14 cellular contexts compared by ENCODE assay signal in the genomic region with DNA sequence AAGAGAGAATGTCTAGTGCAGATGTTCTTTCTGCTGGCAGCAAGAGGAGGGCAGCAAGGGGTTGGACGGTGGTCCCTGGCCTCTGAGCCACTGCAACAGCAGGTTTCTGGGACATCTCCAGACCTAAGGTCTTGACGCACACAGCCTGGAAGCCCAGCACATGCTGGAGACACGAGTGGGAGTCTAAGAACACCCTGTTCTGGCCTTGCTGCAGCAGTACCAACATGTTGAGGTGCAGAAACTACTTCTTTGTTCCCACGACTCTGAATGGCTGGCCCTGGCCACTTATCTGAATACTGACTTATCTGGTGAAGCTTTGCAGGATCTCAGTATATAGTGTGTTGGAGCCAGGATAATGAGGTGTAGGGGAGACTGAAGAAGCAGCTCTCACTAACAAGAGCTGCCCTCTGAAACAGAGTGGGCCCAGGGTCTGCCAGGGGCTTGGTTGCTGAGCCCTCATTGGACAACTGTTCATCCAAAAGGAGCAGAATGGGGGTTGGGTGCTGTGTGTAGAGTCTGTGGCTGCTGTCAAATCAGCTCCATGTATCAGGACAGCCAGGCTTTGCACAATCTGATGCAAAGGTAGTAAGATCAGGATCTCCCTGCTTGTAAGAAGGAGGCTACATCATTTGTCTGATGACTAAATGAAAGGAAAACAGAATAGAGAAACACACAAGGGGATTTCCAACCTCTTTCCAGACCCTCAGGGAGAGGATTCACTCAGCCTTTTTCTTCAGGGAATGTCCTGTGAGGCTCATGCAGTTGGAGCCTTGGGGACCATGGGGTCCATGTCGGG. TPM values are rescaled to one million over a fixed set of nuclear protein-coding genes. Genes with fewer than 3 reads are reported as not detected.
DNase-seq lines count a peak whose midpoint lies in the region; ATAC-seq, FAIRE-seq and TF ChIP-seq lines count a peak whose summit lies in the region.
"Had no signal": no experiment of that assay in that cellular context is flagged by ENCODE, and none has a peak within 500 bp of the region (broad histone marks: within the 10 kb centered on the region; RNA-seq: fewer than 3 reads in every experiment).

No MANE protein-coding gene starts in this region.

- TF ChIP-seq CTCF in IMR-90 (conservative IDR thresholded peaks at IDR 0.05; ENCODE audit: low read depth, low read length) (no peak), astrocyte (IDR thresholded peaks at IDR 0.05; ENCODE audit: insufficient read depth, low read depth, low read length) (no peak), Calu3 (IDR thresholded peaks at IDR 0.05; ENCODE audit: unreplicated experiment) (no peak)

- peak overlapping the region; percentile 45 for H2BK20ac ChIP-seq in IMR-90 (ENCODE audit: low read depth, low read length)

- H2AFZ ChIP-seq in IMR-90 (replicated peaks; ENCODE audit: low read length, poor library complexity), result peak overlapping the region; percentile 11
- no peak overlapping the region for H2AFZ ChIP-seq in astrocyte (ENCODE audit: low read depth, low read length)

- in situ Hi-C loops in IMR-90 (cut with MboI; ENCODE audit: low sequenced_read_pairs), result loop anchor here (10.0 kb wide), 1 partner anchor 117 kb away; no protein-coding TSS in a partner anchor

- H3K27me3 ChIP-seq in IMR-90 (ENCODE audit: control insufficient read depth, insufficient read depth, low read length) (no peaks in the 10 kb centered on the region), astrocyte (ENCODE audit: insufficient read depth, low read length) (no peaks in the 10 kb centered on the region)

- no peak for TF ChIP-seq RAD21 in IMR-90 (IDR thresholded peaks at IDR 0.05; ENCODE audit: low read length)

- H3K27ac ChIP-seq in IMR-90 (ENCODE audit: insufficient read depth, low read length), result peak overlapping the region; percentile 38; the same call in 1 of the 2 replicates
- H3K27ac ChIP-seq in astrocyte (ENCODE audit: low read depth, low read length), result peak overlapping the region; percentile 59

- CTCF ChIA-PET in IMR-90 (lab: Yijun Ruan, JAX) (no interaction called here), Calu3 (lab: Charles Lee) (no interaction called here)

- peaks cover 7 to 90% of the 10 kb centered on the region in 2 experiments; a peak in 3 of 4 replicates for H3K79me1 ChIP-seq in IMR-90 (ENCODE audit: low read depth in 1 of 2, low read length in 2 of 2)

- H2AK5ac ChIP-seq in IMR-90 (ENCODE audit: low read depth, low read length), result peak overlapping the region; percentile 69

- H3K56ac ChIP-seq in IMR-90 (ENCODE audit: extremely low read depth, insufficient read depth, low read length), result no peak overlapping the region

- H3K36me3 Mint-ChIP-seq in astrocyte (ENCODE audit: low read depth, unreplicated experiment) (peaks cover 47% of the 10 kb centered on the region), Calu3 (ENCODE audit: insufficient read depth, unreplicated experiment) (peaks cover 57% of the 10 kb centered on the region)

- H4K8ac ChIP-seq in IMR-90 (ENCODE audit: low read depth in 2 of 2, low read length in 2 of 2), result peak overlapping the region; percentile 21 to 50; a peak in 3 of 4 replicates

- H3K4me2 ChIP-seq in IMR-90 (ENCODE audit: low read depth, low read length) (no peak overlapping the region), astrocyte (ENCODE audit: low read length) (peak overlapping the region; percentile 52)

- H3K9ac ChIP-seq in IMR-90 (ENCODE audit: low read depth, low read length) (0 out of 2 replicates have a peak overlapping the region, but pooled peaks have one; percentile 5), astrocyte (ENCODE audit: low read length) (peak overlapping the region; percentile 50)

- 77% methylated on average over 3 of the region's 5 CpGs; no CpG with 5 or more reads in 1 of the 2 experiments for WGBS in IMR-90 (ENCODE audit: extremely low coverage in 2 of 2, insufficient read length in 1 of 2), 2 experiments

- peak overlapping the region; percentile 18; the same call in 1 of the 3 replicates for H2BK15ac ChIP-seq in IMR-90 (ENCODE audit: low read depth, low read length)

- intact Hi-C loops in IMR-90 (cut with micrococcal nuclease) (no loop called here), Right ventricle myocardium superior (cut with DNase I) (no loop called here), Calu3 (cut with micrococcal nuclease; ENCODE audit: unreplicated experiment) (loop anchor here (10.0 kb wide), 1 partner anchor 97 kb away; no protein-coding TSS in a partner anchor), posterior vena cava (cut with DNase I) (loop anchor here in 1 of 2 donors (2.0 to 10.0 kb wide), 2 partner anchors 19 to 47 kb away; no protein-coding TSS in a partner anchor)

- H3K14ac ChIP-seq in IMR-90 (replicated peaks; ENCODE audit: low read depth, low read length), result peak overlapping the region; percentile 71

- H3K27ac Mint-ChIP-seq in astrocyte (ENCODE audit: unreplicated experiment) (peak overlapping the region; percentile 59), Calu3 (ENCODE audit: unreplicated experiment) (no peak overlapping the region)
- H3K27ac Mint-ChIP-seq: progenitor cell of endocrine pancreas had no signal

- H3K36me3 ChIP-seq in IMR-90 (ENCODE audit: control insufficient read depth, insufficient read depth, low read length), result peaks cover 12% of the 10 kb centered on the region
- peaks cover 59% of the 10 kb centered on the region for H3K36me3 ChIP-seq in astrocyte (ENCODE audit: insufficient read depth, low read length)

- H2AK9ac ChIP-seq in IMR-90 (replicated peaks; ENCODE audit: low read depth, low read length, poor library complexity), result peak overlapping the region; percentile 61

- H3K4me3 ChIP-seq in IMR-90 (ENCODE audit: insufficient read depth, low read depth, low read length) (no peak overlapping the region), astrocyte (ENCODE audit: insufficient read depth, low read depth, low read length) (no peak overlapping the region)

- ATAC-seq in IMR-90 (ENCODE audit: low read depth) (no peak), Right ventricle myocardium superior (ENCODE audit: poor library complexity) (peak; percentile 8)
- peak; percentile 41 for ATAC-seq in stimulated activated naive CD8-positive, alpha-beta T cell treated with anti-CD3 and anti-CD28 coated beads, Interleukin-15, Interleukin-2, amounts not matched to agents 100 U/mL and 50 U/mL, for 24 hours

- no TSS peak for BruUV-seq in IMR-90 (replicated peaks; lab: Mats Ljungman, UMichigan)
- BruUV-seq in Calu3 (replicated peaks; lab: Mats Ljungman, UMichigan), result no TSS peak

- H4K91ac ChIP-seq in IMR-90 (ENCODE audit: insufficient read depth, low read depth, low read length), result peak overlapping the region; percentile 37

- FAIRE-seq in astrocyte (lab: Jason Lieb, UNC), result no peak
- FAIRE-seq: TTC549 had no signal

- H3K4ac ChIP-seq in IMR-90 (ENCODE audit: low read depth, low read length), result peak overlapping the region; percentile 72

- H3K4me1 ChIP-seq in IMR-90 (ENCODE audit: control insufficient read depth, insufficient read depth, low read length), result peaks cover 64% of the 10 kb centered on the region
- H3K4me1 ChIP-seq in astrocyte (ENCODE audit: insufficient read depth, low read length), result peaks cover 72% of the 10 kb centered on the region

- dilution Hi-C loops in IMR-90 (cut with HindIII; ENCODE audit: low sequenced_read_pairs, unreplicated experiment), result no loop called here

- peak; percentile 76 for DNase-seq in IMR-90
- no peak for DNase-seq in astrocyte (ENCODE audit: low read depth)
- no peak for DNase-seq in Right ventricle myocardium superior
- no peak for DNase-seq in stimulated activated naive CD8-positive, alpha-beta T cell treated with anti-CD3 and anti-CD28 coated beads, Interleukin-15, Interleukin-2, amounts not matched to agents 100 U/mL and 50 U/mL, for 24 hours
- DNase-seq in stimulated activated CD4-positive, alpha-beta T cell treated with anti-CD3 and anti-CD28 coated beads, Interleukin-15, amount 100 ng/mL, for 24 hours, result no peak
- no peak for DNase-seq in Calu3
- no peak for DNase-seq in posterior vena cava (ENCODE audit: low spot score)
- no peak for DNase-seq in activated CD4-positive, alpha-beta T cell treated with anti-CD3 and anti-CD28 coated beads, Interleukin-2, amount 50 U/mL, for 48 hours
- DNase-seq: activated CD8-positive, alpha-beta memory T cell treated with anti-CD3 and anti-CD28 coated beads, Interleukin-2, amount 50 U/mL, for 48 hours; CD4-positive, alpha-beta memory T cell; NCI-H1436 treated with DMSO at 0.1 percent for 48 hours; NCI-H524 had no signal

- H3K4me3 Mint-ChIP-seq in astrocyte (ENCODE audit: unreplicated experiment) (peak overlapping the region; percentile 50), Calu3 (ENCODE audit: low read depth, unreplicated experiment) (no peak overlapping the region)
- H3K4me3 Mint-ChIP-seq: CD4-positive, alpha-beta memory T cell had no signal

- H4K20me1 ChIP-seq in IMR-90 (ENCODE audit: insufficient read depth, low read length) (peaks cover 69% of the 10 kb centered on the region), astrocyte (ENCODE audit: insufficient read depth, low read length) (peaks cover 89% of the 10 kb centered on the region)

- POLR2A ChIA-PET in IMR-90 (lab: Charles Lee; ENCODE audit: unreplicated experiment), result no interaction called here

- H3K9me3 ChIP-seq in IMR-90 (ENCODE audit: control insufficient read depth, insufficient read depth, low read length) (no peaks in the 10 kb centered on the region), astrocyte (ENCODE audit: insufficient read depth, low read depth, low read length) (no peaks in the 10 kb centered on the region)

- H3K9me3 Mint-ChIP-seq in astrocyte (ENCODE audit: unreplicated experiment), result no peaks in the 10 kb centered on the region
- no peaks in the 10 kb centered on the region for H3K9me3 Mint-ChIP-seq in Calu3 (ENCODE audit: low read depth, unreplicated experiment)
- H3K9me3 Mint-ChIP-seq: CD4-positive, alpha-beta memory T cell had no signal

- peak overlapping the region; percentile 14 for H4K5ac ChIP-seq in IMR-90 (ENCODE audit: low read depth, low read length)

- peaks cover 100% of the 10 kb centered on the region for H3K79me2 ChIP-seq in astrocyte (ENCODE audit: insufficient read depth, low read length)

- H3K27me3 Mint-ChIP-seq in astrocyte (ENCODE audit: low read depth, unreplicated experiment), result no peaks in the 10 kb centered on the region
- no peaks in the 10 kb centered on the region for H3K27me3 Mint-ChIP-seq in Calu3 (ENCODE audit: unreplicated experiment)
- H3K27me3 Mint-ChIP-seq: CD4-positive, alpha-beta memory T cell had no signal

- H3K4me1 Mint-ChIP-seq in astrocyte (ENCODE audit: low read depth, unreplicated experiment) (peaks cover 73% of the 10 kb centered on the region), Calu3 (ENCODE audit: low read depth, unreplicated experiment) (peaks cover 74% of the 10 kb centered on the region)

- H3K18ac ChIP-seq in IMR-90 (ENCODE audit: low read depth, low read length), result peak overlapping the region; percentile 34

- peak overlapping the region; percentile 22 for H2BK5ac ChIP-seq in IMR-90 (ENCODE audit: low read depth, low read length, poor library complexity, severe bottlenecking)

- TF ChIP-seq POLR2A in IMR-90 (IDR thresholded peaks at IDR 0.05; ENCODE audit: low read depth, low read length), result no peak

- H3K9me1 ChIP-seq in IMR-90 (ENCODE audit: insufficient read depth, low read length), result peaks cover 65% of the 10 kb centered on the region

- peak overlapping the region; percentile 85; the same call in 1 of the 2 replicates for H3K23ac ChIP-seq in IMR-90 (ENCODE audit: low read depth, low read length)

- peak overlapping the region; percentile 73 for H2BK120ac ChIP-seq in IMR-90 (ENCODE audit: low read depth, low read length)

RNA-seq across cellular contexts. Expression of gene MICAL2, which starts 7.0 kb away (rescaled TPM):
- total RNA-seq in IMR-90 (2012; rRNA removed) (285 and 336 TPM in 2 replicates), astrocyte (357 and 471 TPM in 2 replicates), Right ventricle myocardium superior (34.8 TPM), Calu3 (2022) (191 and 202 TPM in 2 replicates), posterior vena cava (100 to 1,000 TPM; 151 to 231 TPM)
- polyA plus RNA-seq in IMR-90 (2012; rRNA removed), result 141 and 170 TPM in 2 replicates
- 63.9 and 84.9 TPM in 2 replicates for polyA plus RNA-seq in IMR-90 (2012; cell fraction: cytosol; rRNA removed)
- 109 and 162 TPM in 2 replicates for polyA plus RNA-seq in IMR-90 (2012; cell fraction: nucleus; rRNA removed; ENCODE audit: low replicate concordance)
